8 cellular contexts compared by ENCODE assay signal in genomic region chr3:15427182-15427880, GRCh38. TPM values are rescaled to one million over a fixed set of nuclear protein-coding genes. Genes with fewer than 3 reads are reported as not detected.
DNase-seq lines count a peak whose midpoint lies in the region; ATAC-seq and TF ChIP-seq lines count a peak whose summit lies in the region.

TSS of gene EAF1 (plus strand) at chr3:15427598. CDS start at chr3:15427780, 182 bp downstream.
TSS of gene METTL6 (minus strand) at chr3:15427544. CDS start at chr3:15426511, 1,033 bp downstream.

- peak within 1 kb of the TSS; percentile 94 for H3K4me2 ChIP-seq in SU-DHL-6 (ENCODE audit: low read depth, low read length, poor library complexity, severe bottlenecking)

- H3K9me2 ChIP-seq in SU-DHL-6 (replicated peaks; ENCODE audit: insufficient read depth, low read length): no peaks in the 10 kb centered on the region

- H2AFZ ChIP-seq in SU-DHL-6 (ENCODE audit: low read depth, low read length, severe bottlenecking): peak within 1 kb of the TSS; percentile 65

- H3K36me3 Mint-ChIP-seq in activated naive CD8-positive, alpha-beta T cell treated with anti-CD3 and anti-CD28 coated beads, Interleukin-2, amount 10 ng/mL, durations not matched to agents 7 days and 5 days: peaks cover 24% of the 10 kb centered on the region

- H3K36me3 ChIP-seq in SU-DHL-6 (ENCODE audit: low read length) (peaks cover 12% of the 10 kb centered on the region), cardiac muscle cell (peaks cover 32% of the 10 kb centered on the region), transverse colon (peaks cover 0 to 17% (median 0%) of the 10 kb centered on the region in 4 donors)

- no peaks in the 10 kb centered on the region for H3F3A ChIP-seq in SU-DHL-6 (ENCODE audit: insufficient read depth)

- peak within 1 kb of the TSS; percentile 96 for H3K4me3 ChIP-seq in GM08714 (ENCODE audit: low read length)
- H3K4me3 ChIP-seq in SU-DHL-6 (ENCODE audit: insufficient read depth, low read length, poor library complexity, severe bottlenecking): peak within 1 kb of the TSS; percentile 89
- H3K4me3 ChIP-seq in cardiac muscle cell: peak within 1 kb of the TSS; percentile 95
- peak within 1 kb of the TSS; percentile 72 to 88 (median 77) for H3K4me3 ChIP-seq in transverse colon

- WGBS in transverse colon (ENCODE audit: low coverage in 1 of 2), 2 donors: 0% methylated on average over 13 of the region's 52 CpGs; no CpG with 5 or more reads in 1 of the 2 donors

- peak within 1 kb of the TSS; percentile 96 for H3K27ac Mint-ChIP-seq in activated naive CD8-positive, alpha-beta T cell treated with anti-CD3 and anti-CD28 coated beads, Interleukin-2, amount 10 ng/mL, durations not matched to agents 7 days and 5 days

- H3K9me3 ChIP-seq in SU-DHL-6 (ENCODE audit: insufficient read depth, low read length) (no peaks in the 10 kb centered on the region), cardiac muscle cell (ENCODE audit: low read depth) (no peaks in the 10 kb centered on the region), transverse colon (no peaks in the 10 kb centered on the region)

- H3K9me3 Mint-ChIP-seq in activated naive CD8-positive, alpha-beta T cell treated with anti-CD3 and anti-CD28 coated beads, Interleukin-2, amount 10 ng/mL, durations not matched to agents 7 days and 5 days: no peaks in the 10 kb centered on the region

- H3K27me3 ChIP-seq in SU-DHL-6 (ENCODE audit: low read length) (no peaks in the 10 kb centered on the region), cardiac muscle cell (no peaks in the 10 kb centered on the region), transverse colon (no peaks in the 10 kb centered on the region)

- peaks cover 4% of the 10 kb centered on the region; the same call in 1 of the 2 replicates for H4K20me1 ChIP-seq in SU-DHL-6 (ENCODE audit: low read depth, low read length)

- TF ChIP-seq CTCF in SU-DHL-6 (IDR thresholded peaks at IDR 0.05; ENCODE audit: insufficient read depth, low read length, poor library complexity, severe bottlenecking) (peak; percentile 10), cardiac muscle cell (IDR thresholded peaks at IDR 0.05; ENCODE audit: low read depth, low read length) (peak; percentile 21), transverse colon (IDR thresholded peaks at IDR 0.05) (peak in 4 of 5 experiments; percentile 22 to 34 (median 23))

- DNase-seq in HEK293T (ENCODE audit: extremely low spot score) (peak; percentile 91), NAMALWA (ENCODE audit: low spot score) (peak; percentile 90), cardiac muscle cell (ENCODE audit: low read depth in 1 of 2, low spot score in 1 of 2) (peak; percentile 84 to 88), pons (ENCODE audit: low spot score) (peak; percentile 76), transverse colon (peak; percentile 88)
- peak; percentile 86 for DNase-seq in activated naive CD8-positive, alpha-beta T cell treated with anti-CD3 and anti-CD28 coated beads, Interleukin-2, amount 10 ng/mL, durations not matched to agents 7 days and 5 days

- in situ Hi-C loops in transverse colon (cut with MboI; ENCODE audit: low pct_ligation_motif_present in 1 of 4, low pct_unique_long_range_greater_than_20kb in 1 of 4, low sequenced_read_pairs in 3 of 4): loop anchor here in 3 of 4 donors (25.0 kb wide), 1 partner anchor 135 kb away; no protein-coding TSS in a partner anchor

- intact Hi-C loops in transverse colon (cut with DNase I; ENCODE audit: low total_unique reads): no loop called here

- POLR2A ChIA-PET in HEK293T (lab: Yijun Ruan, JAX): interaction anchor here (1.5 kb wide), 1 partner anchor 10 kb away, joined by 4 read pairs; no protein-coding TSS in a partner anchor
- POLR2A ChIA-PET in activated naive CD8-positive, alpha-beta T cell treated with anti-CD3 and anti-CD28 coated beads, Interleukin-2, amount 10 ng/mL, durations not matched to agents 7 days and 5 days (lab: Charles Lee): interaction anchor here (0.6 to 1.8 kb wide), 3 partner anchors 130 to 174 kb away, joined by 3 to 4 read pairs (median 4); partner anchors contain the start of genes BTD and HACL1

- CTCF ChIA-PET in HEK293T (lab: Yijun Ruan, JAX): no interaction called here

- H3K4me3 Mint-ChIP-seq in activated naive CD8-positive, alpha-beta T cell treated with anti-CD3 and anti-CD28 coated beads, Interleukin-2, amount 10 ng/mL, durations not matched to agents 7 days and 5 days: peak within 1 kb of the TSS; percentile 99

- H3K27ac ChIP-seq in SU-DHL-6 (ENCODE audit: low read depth, low read length) (peak within 1 kb of the TSS; percentile 55), cardiac muscle cell (peak within 1 kb of the TSS; percentile 81), transverse colon (peak within 1 kb of the TSS; percentile 77 to 89 (median 85))

- H3K27me3 Mint-ChIP-seq in activated naive CD8-positive, alpha-beta T cell treated with anti-CD3 and anti-CD28 coated beads, Interleukin-2, amount 10 ng/mL, durations not matched to agents 7 days and 5 days: no peaks in the 10 kb centered on the region

- ATAC-seq in activated naive CD8-positive, alpha-beta T cell treated with anti-CD3 and anti-CD28 coated beads, Interleukin-2, amount 10 ng/mL, durations not matched to agents 7 days and 5 days (ENCODE audit: low read depth): peak; percentile 84

- H3K9ac ChIP-seq in SU-DHL-6 (ENCODE audit: low read length): peak within 1 kb of the TSS; percentile 88

- peaks cover 59% of the 10 kb centered on the region for H3K79me2 ChIP-seq in SU-DHL-6 (ENCODE audit: insufficient read depth, low read length)

- TF ChIP-seq POLR2A in transverse colon (IDR thresholded peaks at IDR 0.05): peak; percentile 43

- H3K4me1 ChIP-seq in cardiac muscle cell (ENCODE audit: low read depth) (peaks cover 6% of the 10 kb centered on the region), transverse colon (peaks cover 6 to 41% (median 23%) of the 10 kb centered on the region in 4 donors)

- H3K4me1 Mint-ChIP-seq in activated naive CD8-positive, alpha-beta T cell treated with anti-CD3 and anti-CD28 coated beads, Interleukin-2, amount 10 ng/mL, durations not matched to agents 7 days and 5 days: peaks cover 39% of the 10 kb centered on the region

- no peak for TF ChIP-seq EP300 in transverse colon (IDR thresholded peaks at IDR 0.05; ENCODE audit: low read depth)

TF ChIP-seq in HEK293T, 16 proteins besides CTCF, POLR2A, EP300 and RAD21:
- peak; percentile 85 for TF ChIP-seq ELF4 (IDR thresholded peaks at IDR 0.05)
- peak; percentile 43; the same call in 1 of the 2 replicates for TF ChIP-seq L3MBTL2 (conservative IDR thresholded peaks at IDR 0.05)
- no peak for TF ChIP-seq SP1 (IDR thresholded peaks at IDR 0.05)
- peak; percentile 58; the same call in 1 of the 2 replicates for TF ChIP-seq NFRKB (IDR thresholded peaks at IDR 0.05)

RNA-seq across cellular contexts. Expression of gene EAF1, which starts in this region (rescaled TPM):
- total RNA-seq in activated naive CD8-positive, alpha-beta T cell treated with anti-CD3 and anti-CD28 coated beads, Interleukin-2, amount 10 ng/mL, durations not matched to agents 7 days and 5 days: 10 to 100 TPM; 27.9 to 31.0 TPM
- total RNA-seq in cardiac muscle cell (13.2 and 20.9 TPM in 2 replicates), transverse colon (10 to 100 TPM; 19.1 to 37.0 (median 26.4) TPM)
- polyA plus RNA-seq in cardiac muscle cell: 8.7 and 12.7 TPM in 2 replicates

RNA-seq across cellular contexts. Expression of gene METTL6, which starts in this region (rescaled TPM):
- 10 to 100 TPM; 18.6 to 19.3 TPM for total RNA-seq in activated naive CD8-positive, alpha-beta T cell treated with anti-CD3 and anti-CD28 coated beads, Interleukin-2, amount 10 ng/mL, durations not matched to agents 7 days and 5 days
- total RNA-seq in cardiac muscle cell (17.1 and 21.1 TPM in 2 replicates), transverse colon (1 to 10 TPM; 2.6 to 9.6 (median 9.0) TPM)
- polyA plus RNA-seq in cardiac muscle cell: 19.7 and 26.2 TPM in 2 replicates

Comparison
In these comparisons a context has a peak if more than half of its experiments do, and no peak if none do; other contexts are left out.
1. Peak in every context shown above with its lines: DNase-seq, ATAC-seq, H3K4me3 ChIP-seq and H3K27ac ChIP-seq.